27 cellular contexts compared by ENCODE assay signal in the genomic region with DNA sequence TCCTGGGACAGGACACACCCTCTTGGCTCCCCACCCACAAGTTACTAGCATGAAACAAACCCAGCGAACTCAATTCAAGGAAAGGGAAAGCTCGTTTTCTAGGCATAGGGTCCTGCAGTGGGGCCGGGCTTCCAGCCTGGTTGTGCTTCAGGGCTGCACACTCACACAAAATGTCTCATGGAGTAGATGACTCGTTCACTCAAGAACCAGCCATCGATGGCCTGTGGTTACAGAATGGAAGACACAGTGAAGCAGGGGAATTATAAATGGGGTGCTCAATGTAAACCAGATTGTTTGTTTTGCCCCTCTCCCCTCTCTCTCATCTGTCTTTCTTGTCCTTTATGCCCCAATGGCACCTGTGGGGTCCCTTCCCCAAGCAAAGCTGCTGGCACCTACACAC. TPM values are rescaled to one million over a fixed set of nuclear protein-coding genes. Genes with fewer than 3 reads are reported as not detected.
DNase-seq lines count a peak whose midpoint lies in the region; ATAC-seq, FAIRE-seq and TF ChIP-seq lines count a peak whose summit lies in the region.
"Had no signal": no experiment of that assay in that cellular context is flagged by ENCODE, and none has a peak within 500 bp of the region (broad histone marks: within the 10 kb centered on the region; RNA-seq: fewer than 3 reads in every experiment).

No MANE protein-coding gene starts in this region.

- FAIRE-seq in HepG2 (lab: Jason Lieb, UNC), result no peak
- FAIRE-seq: frontal cortex had no signal

- in situ Hi-C loops in mammary epithelial cell (cut with MboI; ENCODE audit: low sequenced_read_pairs in 2 of 2) (no loop called here), HepG2 (cut with HindIII; ENCODE audit: extremely low pct_ligation_motif_present, low pct_unique_long_range_greater_than_20kb) (no loop called here)

- POLR2A ChIA-PET in SK-N-SH (lab: Yijun Ruan, JAX), result no interaction called here
- POLR2A ChIA-PET in HepG2 (lab: Yijun Ruan, JAX), result no interaction called here

- H3K4me1 ChIP-seq in mammary epithelial cell (ENCODE audit: insufficient read depth, low read length), result no peaks in the 10 kb centered on the region
- H3K4me1 ChIP-seq in breast epithelium, result no peaks in the 10 kb centered on the region
- H3K4me1 ChIP-seq in SK-N-SH (ENCODE audit: control insufficient read depth in 1 of 2, insufficient read depth in 2 of 2, low read depth in 1 of 2, low read length in 1 of 2), result no peaks in the 10 kb centered on the region
- H3K4me1 ChIP-seq in foreskin keratinocyte, result peaks cover 8% of the 10 kb centered on the region
- no peaks in the 10 kb centered on the region for H3K4me1 ChIP-seq in HepG2 (ENCODE audit: insufficient read depth, low read length)
- H3K4me1 ChIP-seq: esophagus muscularis mucosa, HAP-1, psoas muscle, thyroid gland had no signal

- CTCF ChIA-PET in mammary epithelial cell (lab: Charles Lee; ENCODE audit: low non-redundant PET) (no interaction called here), SK-N-SH (lab: Yijun Ruan, JAX) (interaction anchor here (0.9 to 2.0 kb wide), 2 partner anchors 10 to 22 kb away, joined by 4 to 6 read pairs; no protein-coding TSS in a partner anchor), HepG2 (lab: Yijun Ruan, JAX; ENCODE audit: low intra/inter-chr PET ratio, low total read pairs) (no interaction called here)

- H4K20me1 ChIP-seq in mammary epithelial cell (ENCODE audit: insufficient read depth, low read length), result no peaks in the 10 kb centered on the region
- H4K20me1 ChIP-seq in SK-N-SH (ENCODE audit: insufficient read depth), result no peaks in the 10 kb centered on the region
- H4K20me1 ChIP-seq in HepG2 (ENCODE audit: insufficient read depth, low read length), result no peaks in the 10 kb centered on the region
- H4K20me1 ChIP-seq: BLaER1 treated with 17β-estradiol and CSF1 and Interleukin-3, amounts not matched to agents 10 nM and 100 nM had no signal

- H3F3A ChIP-seq in SK-N-SH (replicated peaks; ENCODE audit: insufficient read depth), result peaks cover 12% of the 10 kb centered on the region

- DNase-seq in mammary epithelial cell, result peak; percentile 31
- DNase-seq in breast epithelium (ENCODE audit: low spot score in 2 of 2), result no peak
- no peak for DNase-seq in SK-N-SH
- peak in 1 of 2 donors; percentile 25 for DNase-seq in foreskin keratinocyte
- no peak for DNase-seq in Ammon's horn (ENCODE audit: low spot score)
- DNase-seq in NCI-H345 (lab: John Stamatoyannopoulos, UW), result no peak
- no peak for DNase-seq in HepG2 (ENCODE audit: low spot score)
- DNase-seq: activated CD4-positive, alpha-beta T cell treated with anti-CD3 and anti-CD28 coated beads, Interleukin-2, amount 10 ng/mL, durations not matched to agents 7 days and 5 days; activated naive CD4-positive, alpha-beta T cell treated with anti-CD3 and anti-CD28 coated beads, Interleukin-2, amount 50 U/mL, for 16 hours; central memory CD4-positive, alpha-beta T cell; endodermal cell; GDM1; MV-4-11; naive B cell; NCI-H1436 treated with DMSO at 0.1 percent for 48 hours; NCI-H446; NCI-H774; psoas muscle; stimulated activated CD4-positive, alpha-beta T cell treated with anti-CD3 and anti-CD28 coated beads, Interleukin-15, amount 100 ng/mL, for 24 hours; thyroid gland had no signal

- TF ChIP-seq RAD21 in SK-N-SH (IDR thresholded peaks at IDR 0.05; ENCODE audit: low read length) (no peak), HepG2 (CRISPR knock-in tag; IDR thresholded peaks at IDR 0.05) (no peak)

- H3K36me3 ChIP-seq in mammary epithelial cell (ENCODE audit: insufficient read depth, low read length), result no peaks in the 10 kb centered on the region
- H3K36me3 ChIP-seq in breast epithelium, result no peaks in the 10 kb centered on the region
- no peaks in the 10 kb centered on the region for H3K36me3 ChIP-seq in SK-N-SH (replicated peaks in 1 of 2; ENCODE audit: control insufficient read depth in 1 of 2, insufficient read depth in 2 of 2, low read length in 1 of 2)
- no peaks in the 10 kb centered on the region for H3K36me3 ChIP-seq in HepG2 (replicated peaks in 1 of 2; ENCODE audit: control insufficient read depth in 1 of 2, insufficient read depth in 2 of 2, low read length in 2 of 2)
- H3K36me3 ChIP-seq: BLaER1 treated with 17β-estradiol and CSF1 and Interleukin-3, amounts not matched to agents 10 nM and 100 nM; esophagus muscularis mucosa; HAP-1; thyroid gland had no signal

- dilution Hi-C loops in mammary epithelial cell (cut with HindIII; ENCODE audit: low sequenced_read_pairs), result no loop called here

- H3K9me3 ChIP-seq in mammary epithelial cell (replicated peaks; ENCODE audit: insufficient read depth, low read length) (peaks cover 2% of the 10 kb centered on the region), breast epithelium (no peaks in the 10 kb centered on the region), SK-N-SH (no peaks in the 10 kb centered on the region), HepG2 (ENCODE audit: low read length) (no peaks in the 10 kb centered on the region)
- H3K9me3 ChIP-seq: esophagus muscularis mucosa, psoas muscle, thyroid gland had no signal

- H2AFZ ChIP-seq in mammary epithelial cell (ENCODE audit: low read depth, low read length) (peak overlapping the region; percentile 26), SK-N-SH (ENCODE audit: low read depth) (peak overlapping the region; percentile 2; the same call in 1 of the 2 replicates), HepG2 (ENCODE audit: low read length) (no peak overlapping the region)
- H2AFZ ChIP-seq: hepatocyte had no signal

- H3K9ac ChIP-seq in mammary epithelial cell (ENCODE audit: insufficient read depth, low read length), result no peak overlapping the region
- no peak overlapping the region for H3K9ac ChIP-seq in SK-N-SH
- no peak overlapping the region for H3K9ac ChIP-seq in HepG2 (ENCODE audit: insufficient read depth, low read depth, low read length)
- H3K9ac ChIP-seq: BLaER1 treated with 17β-estradiol and CSF1 and Interleukin-3, amounts not matched to agents 10 nM and 100 nM had no signal

- intact Hi-C loops in mammary epithelial cell (cut with micrococcal nuclease), result no loop called here
- intact Hi-C loops in breast epithelium (cut with DNase I; ENCODE audit: low total_unique reads), result no loop called here
- intact Hi-C loops in HepG2 (cut with micrococcal nuclease; ENCODE audit: unreplicated experiment), result no loop called here

- ATAC-seq in foreskin keratinocyte (peak; percentile 57), HG03097 (IDR thresholded peaks at IDR 0.05; ENCODE audit: low FRiP score, unreplicated experiment) (no peak), HepG2 (no peak)
- ATAC-seq: psoas muscle had no signal

- H3K4me2 ChIP-seq in mammary epithelial cell (ENCODE audit: insufficient read depth, low read depth, low read length) (no peak overlapping the region), SK-N-SH (no peak overlapping the region), HepG2 (ENCODE audit: low read depth, low read length) (no peak overlapping the region)
- H3K4me2 ChIP-seq: hepatocyte had no signal

- H3K4me3 ChIP-seq in mammary epithelial cell (replicated peaks in 1 of 3; ENCODE audit: insufficient read depth in 1 of 3, low read depth in 2 of 3, low read length in 3 of 3) (no peak overlapping the region), breast epithelium (no peak overlapping the region), SK-N-SH (ENCODE audit: low read depth in 2 of 2, low read length in 1 of 2) (no peak overlapping the region), HepG2 (replicated peaks in 1 of 3; ENCODE audit: insufficient read depth in 1 of 3, low read depth in 2 of 3, low read length in 3 of 3) (no peak overlapping the region)
- H3K4me3 ChIP-seq: BLaER1 treated with 17β-estradiol and CSF1 and Interleukin-3, amounts not matched to agents 10 nM and 100 nM; esophagus muscularis mucosa; HAP-1; hepatocyte; psoas muscle; thyroid gland had no signal

- BruUV-seq in mammary epithelial cell (replicated peaks; lab: Mats Ljungman, UMichigan), result no TSS peak
- no TSS peak for BruUV-seq in HepG2 (replicated peaks; lab: Mats Ljungman, UMichigan)

- TF ChIP-seq EP300 in SK-N-SH (IDR thresholded peaks at IDR 0.05; ENCODE audit: borderline replicate concordance in 1 of 2, low read depth in 1 of 2, low read length in 1 of 2), result no peak
- TF ChIP-seq EP300 in HepG2 (IDR thresholded peaks at IDR 0.05; ENCODE audit: low read depth in 2 of 2, low read length in 2 of 2), result no peak
- no peak for TF ChIP-seq EP300 in HepG2 (CRISPR knock-in tag; IDR thresholded peaks at IDR 0.05; ENCODE audit: borderline replicate concordance)

- TF ChIP-seq CTCF in mammary epithelial cell (conservative IDR thresholded peaks at IDR 0.05 in 1 of 2, IDR thresholded peaks at IDR 0.05 in 1 of 2; ENCODE audit: extremely low read depth in 1 of 2, insufficient read depth in 1 of 2, low read depth in 1 of 2, low read length in 2 of 2) (no peak), breast epithelium (IDR thresholded peaks at IDR 0.05) (no peak), SK-N-SH (IDR thresholded peaks at IDR 0.05) (no peak), foreskin keratinocyte (conservative IDR thresholded peaks at IDR 0.05) (no peak), HepG2 (CRISPR knock-in tag; IDR thresholded peaks at IDR 0.05) (no peak)

- H3K79me2 ChIP-seq in mammary epithelial cell (ENCODE audit: insufficient read depth, low read length), result no peaks in the 10 kb centered on the region
- no peaks in the 10 kb centered on the region; the same call in 1 of the 2 replicates for H3K79me2 ChIP-seq in SK-N-SH (ENCODE audit: insufficient read depth)
- H3K79me2 ChIP-seq in HepG2 (ENCODE audit: insufficient read depth, low read length), result no peaks in the 10 kb centered on the region
- H3K79me2 ChIP-seq: hepatocyte had no signal

- TF ChIP-seq POLR2A in breast epithelium (IDR thresholded peaks at IDR 0.05) (no peak), HepG2 (IDR thresholded peaks at IDR 0.05; ENCODE audit: insufficient read depth in 1 of 2, low read depth in 2 of 2, low read length in 2 of 2) (no peak)

- H3K27me3 ChIP-seq in mammary epithelial cell (ENCODE audit: insufficient read depth, low read length) (no peaks in the 10 kb centered on the region), breast epithelium (no peaks in the 10 kb centered on the region), SK-N-SH (ENCODE audit: insufficient read depth) (no peaks in the 10 kb centered on the region), foreskin keratinocyte (no peaks in the 10 kb centered on the region), HepG2 (ENCODE audit: control insufficient read depth in 1 of 2, insufficient read depth in 2 of 2, low read length in 2 of 2) (peaks cover 2 to 22% of the 10 kb centered on the region in 2 experiments; a peak in 3 of 5 replicates)
- H3K27me3 ChIP-seq: BLaER1 treated with 17β-estradiol and CSF1 and Interleukin-3, amounts not matched to agents 10 nM and 100 nM; esophagus muscularis mucosa; hepatocyte; thyroid gland had no signal

- 78% methylated on average over 5 of the region's 5 CpGs for WGBS in mammary epithelial cell (ENCODE audit: low coverage, missing lambda C conversion rate)
- WGBS in SK-N-SH (ENCODE audit: low lambda C conversion rate), result 68% methylated on average over 5 of the region's 5 CpGs
- WGBS in HepG2 (ENCODE audit: low lambda C conversion rate), result 24% methylated on average over 5 of the region's 5 CpGs

- H3K27ac ChIP-seq in mammary epithelial cell (ENCODE audit: insufficient read depth, low read depth, low read length) (no peak overlapping the region), breast epithelium (no peak overlapping the region), SK-N-SH (ENCODE audit: low read depth in 2 of 2, low read length in 1 of 2) (peak overlapping the region in 1 of 2 experiments; percentile 58; a peak in 1 of 4 replicates), foreskin keratinocyte (no peak overlapping the region), HepG2 (ENCODE audit: extremely low read length, insufficient read depth, low read length) (no peak overlapping the region)
- H3K27ac ChIP-seq: esophagus muscularis mucosa, hepatocyte, psoas muscle, thyroid gland, VCaP had no signal

- no peaks in the 10 kb centered on the region for H3K9me2 ChIP-seq in SK-N-SH

RNA-seq across cellular contexts. Expression of a gene that starts 56.0 kb away (rescaled TPM):
- total RNA-seq in mammary epithelial cell (10 to 100 TPM; 13.7 to 35.4 TPM), breast epithelium (10 to 100 TPM; 31.4 to 42.6 (median 35.7) TPM), foreskin keratinocyte (28.5 and 31.4 TPM in 2 replicates), HepG2 (2016; rRNA removed; fragmentation: Illumina TruSeq; extraction: Trizol) (95.8 and 110 TPM in 2 replicates)
- polyA plus RNA-seq in mammary epithelial cell (23.5 TPM), SK-N-SH (2012; rRNA removed) (24.8 and 29.0 TPM in 2 replicates), foreskin keratinocyte (44.9 and 54.7 TPM in 2 replicates), HepG2 (2011; rRNA removed) (24.3 and 34.4 TPM in 2 replicates)
- 7.8 TPM for polyA minus RNA-seq in mammary epithelial cell
- 36.2 and 56.6 TPM in 2 replicates for polyA plus RNA-seq in SK-N-SH (2012; cell fraction: cytosol; rRNA removed)
- 14.9 and 27.5 TPM in 2 replicates for polyA plus RNA-seq in SK-N-SH (2012; cell fraction: nucleus; rRNA removed)
- 122 and 124 TPM in 2 replicates for total RNA-seq in HepG2 (2016; cell fraction: cytosol; rRNA removed; fragmentation: Illumina TruSeq; extraction: Trizol; ENCODE audit: low read depth)
- 90.4 and 108 TPM in 2 replicates for total RNA-seq in HepG2 (2016; cell fraction: insoluble cytoplasmic fraction; rRNA removed; fragmentation: Illumina TruSeq; extraction: Trizol)
- total RNA-seq in HepG2 (2016; cell fraction: membrane; rRNA removed; fragmentation: Illumina TruSeq; extraction: Trizol), result 155 and 158 TPM in 2 replicates
- 33.7 and 46.6 TPM in 2 replicates for total RNA-seq in HepG2 (2016; cell fraction: nucleus; rRNA removed; fragmentation: Illumina TruSeq; extraction: Trizol)
- polyA plus RNA-seq in HepG2 (2011; cell fraction: cytosol; rRNA removed), result 18.9 and 30.5 TPM in 2 replicates
- 16.5 and 23.4 TPM in 2 replicates for polyA plus RNA-seq in HepG2 (2011; cell fraction: nucleus; rRNA removed)
- polyA plus RNA-seq in HepG2 (2012), result 51.2 and 83.5 TPM in 2 replicates
- 262 and 273 TPM in 2 replicates for polyA plus RNA-seq in HepG2 (2016; cell fraction: cytosol; fragmentation: Illumina TruSeq; extraction: Trizol; ENCODE audit: low read depth)
- 173 and 179 TPM in 2 replicates for polyA plus RNA-seq in HepG2 (2016; cell fraction: insoluble cytoplasmic fraction; fragmentation: Illumina TruSeq; extraction: Trizol; ENCODE audit: low read depth)
- polyA plus RNA-seq in HepG2 (2016; cell fraction: membrane; fragmentation: Illumina TruSeq; extraction: Trizol; ENCODE audit: low read depth), result 249 and 251 TPM in 2 replicates
- polyA plus RNA-seq in HepG2 (2016; cell fraction: nucleus; fragmentation: Illumina TruSeq; extraction: Trizol; ENCODE audit: insufficient read depth, low read depth), result 103 and 109 TPM in 2 replicates
- 5.2 and 10.0 TPM in 2 replicates for polyA minus RNA-seq in HepG2 (2011; rRNA and poly(A)+ RNA removed; ENCODE audit: low replicate concordance)
- polyA minus RNA-seq in HepG2 (2011; cell fraction: cytosol; rRNA and poly(A)+ RNA removed), result 8.2 and 13.3 TPM in 2 replicates
- 49.2 and 55.6 TPM in 2 replicates for polyA minus RNA-seq in HepG2 (2011; cell fraction: nucleus; rRNA and poly(A)+ RNA removed)
